15 cellular contexts compared by ENCODE assay signal in genomic region chr2:88057437-88057844, GRCh38. TPM values are rescaled to one million over a fixed set of nuclear protein-coding genes. Genes with fewer than 3 reads are reported as not detected.
DNase-seq lines count a peak whose midpoint lies in the region; ATAC-seq and TF ChIP-seq lines count a peak whose summit lies in the region.
"Had no signal": no experiment of that assay in that cellular context is flagged by ENCODE, and none has a peak within 500 bp of the region (broad histone marks: within the 10 kb centered on the region; RNA-seq: fewer than 3 reads in every experiment).

No MANE protein-coding gene starts in this region.

- no peaks in the 10 kb centered on the region for H3K9me2 ChIP-seq in SK-N-SH

- no peaks in the 10 kb centered on the region for H3K27me3 ChIP-seq in SK-N-SH (ENCODE audit: insufficient read depth)

- TF ChIP-seq RAD21 in SK-N-SH (IDR thresholded peaks at IDR 0.05; ENCODE audit: low read length), result no peak

- H3K27ac Mint-ChIP-seq in activated T-cell treated with anti-CD3 and anti-CD28 coated beads, Interleukin-2, amount 50 U/mL, for 72 hours, result peak overlapping the region; percentile 71
- H3K27ac Mint-ChIP-seq in stimulated activated naive CD8-positive, alpha-beta T cell treated with anti-CD3 and anti-CD28 coated beads, Interleukin-15, amount 100 ng/mL, for 72 hours, result peak overlapping the region in 1 of 2 donors; percentile 22

- no peak for DNase-seq in activated T-cell treated with anti-CD3 and anti-CD28 coated beads, Interleukin-2, amount 50 U/mL, for 72 hours
- DNase-seq in activated T-cell treated with anti-CD3 and anti-CD28 coated beads, Interleukin-2, amount 50 U/mL, for 48 hours, result no peak
- DNase-seq in SK-N-SH (no peak), fibroblast of villous mesenchyme (ENCODE audit: low read depth) (peak; percentile 17), NCI-H446 (lab: John Stamatoyannopoulos, UW) (no peak), SHP77 (lab: John Stamatoyannopoulos, UW) (no peak)
- no peak for DNase-seq in stimulated activated naive CD8-positive, alpha-beta T cell treated with anti-CD3 and anti-CD28 coated beads, Interleukin-15, amount 100 ng/mL, for 72 hours
- DNase-seq: activated CD4-positive, alpha-beta T cell treated with anti-CD3 and anti-CD28 coated beads, Interleukin-2, amount 50 U/mL, for 48 hours; CD4-positive, alpha-beta memory T cell; NCI-H2081 treated with DMSO at 0.1 percent for 48 hours; nucleus accumbens had no signal

- H3K9me3 ChIP-seq in SK-N-SH, result no peaks in the 10 kb centered on the region

- H2AFZ ChIP-seq in SK-N-SH (ENCODE audit: low read depth), result peak overlapping the region; percentile 43; the same call in 1 of the 2 replicates

- H3K9ac ChIP-seq in SK-N-SH, result no peak overlapping the region

- TF ChIP-seq CTCF in SK-N-SH (IDR thresholded peaks at IDR 0.05), result no peak
- TF ChIP-seq CTCF in fibroblast of villous mesenchyme (IDR thresholded peaks at IDR 0.05; ENCODE audit: insufficient read depth, low read depth, low read length), result no peak

- H3F3A ChIP-seq in SK-N-SH (replicated peaks; ENCODE audit: insufficient read depth), result no peaks in the 10 kb centered on the region

- H3K4me1 ChIP-seq in SK-N-SH (ENCODE audit: control insufficient read depth in 1 of 2, insufficient read depth in 2 of 2, low read depth in 1 of 2, low read length in 1 of 2), result peaks cover 15% of the 10 kb centered on the region in 2 experiments

- H3K36me3 ChIP-seq in SK-N-SH (replicated peaks in 1 of 2; ENCODE audit: control insufficient read depth in 1 of 2, insufficient read depth in 2 of 2, low read length in 1 of 2), result peaks cover 10 to 11% of the 10 kb centered on the region in 2 experiments

- peak overlapping the region; percentile 3 to 4 for H3K4me3 Mint-ChIP-seq in activated T-cell treated with anti-CD3 and anti-CD28 coated beads, Interleukin-2, amount 50 U/mL, for 72 hours
- H3K4me3 Mint-ChIP-seq in stimulated activated naive CD8-positive, alpha-beta T cell treated with anti-CD3 and anti-CD28 coated beads, Interleukin-15, amount 100 ng/mL, for 72 hours, result peak overlapping the region; percentile 13 to 20

- peaks cover 65% of the 10 kb centered on the region for H3K4me1 Mint-ChIP-seq in activated T-cell treated with anti-CD3 and anti-CD28 coated beads, Interleukin-2, amount 50 U/mL, for 72 hours (ENCODE audit: low read depth)
- H3K4me1 Mint-ChIP-seq in stimulated activated naive CD8-positive, alpha-beta T cell treated with anti-CD3 and anti-CD28 coated beads, Interleukin-15, amount 100 ng/mL, for 72 hours, result peaks cover 61% of the 10 kb centered on the region

- no peak overlapping the region for H3K4me2 ChIP-seq in SK-N-SH

- no peak for TF ChIP-seq EP300 in SK-N-SH (IDR thresholded peaks at IDR 0.05; ENCODE audit: borderline replicate concordance in 1 of 2, low read depth in 1 of 2, low read length in 1 of 2)

- ATAC-seq in activated T-cell treated with anti-CD3 and anti-CD28 coated beads, Interleukin-2, amount 50 U/mL, for 72 hours (replicated peaks in 1 of 2), result no peak
- ATAC-seq in stimulated activated naive CD8-positive, alpha-beta T cell treated with anti-CD3 and anti-CD28 coated beads, Interleukin-15, amount 100 ng/mL, for 72 hours, result no peak
- ATAC-seq in GM21529 (IDR thresholded peaks at IDR 0.05; ENCODE audit: unreplicated experiment), result no peak

- H3K79me2 ChIP-seq in SK-N-SH (ENCODE audit: insufficient read depth), result peaks cover 31% of the 10 kb centered on the region

- peaks cover 6 to 18% of the 10 kb centered on the region in 2 donors for H3K36me3 Mint-ChIP-seq in activated T-cell treated with anti-CD3 and anti-CD28 coated beads, Interleukin-2, amount 50 U/mL, for 72 hours (ENCODE audit: insufficient read depth in 2 of 2)

- POLR2A ChIA-PET in SK-N-SH (lab: Yijun Ruan, JAX), result no interaction called here

- H3K9me3 Mint-ChIP-seq in activated T-cell treated with anti-CD3 and anti-CD28 coated beads, Interleukin-2, amount 50 U/mL, for 72 hours, result no peaks in the 10 kb centered on the region
- H3K9me3 Mint-ChIP-seq in stimulated activated naive CD8-positive, alpha-beta T cell treated with anti-CD3 and anti-CD28 coated beads, Interleukin-15, amount 100 ng/mL, for 72 hours, result no peaks in the 10 kb centered on the region
- H3K9me3 Mint-ChIP-seq: CD4-positive, alpha-beta memory T cell had no signal

- no peak overlapping the region for H3K27ac ChIP-seq in SK-N-SH (ENCODE audit: low read depth in 2 of 2, low read length in 1 of 2)
- H3K27ac ChIP-seq: RWPE1 had no signal

- H3K4me3 ChIP-seq in SK-N-SH (ENCODE audit: low read depth in 2 of 2, low read length in 1 of 2), result no peak overlapping the region
- no peak overlapping the region for H3K4me3 ChIP-seq in fibroblast of villous mesenchyme (ENCODE audit: low read depth, low read length)
- H3K4me3 ChIP-seq: lung had no signal

- H4K20me1 ChIP-seq in SK-N-SH (ENCODE audit: insufficient read depth), result peaks cover 14% of the 10 kb centered on the region; the same call in 1 of the 2 replicates

- WGBS in SK-N-SH (ENCODE audit: low lambda C conversion rate), result 65% methylated on average over 4 of the region's 4 CpGs

- no peaks in the 10 kb centered on the region for H3K27me3 Mint-ChIP-seq in activated T-cell treated with anti-CD3 and anti-CD28 coated beads, Interleukin-2, amount 50 U/mL, for 72 hours (ENCODE audit: low read depth)
- no peaks in the 10 kb centered on the region for H3K27me3 Mint-ChIP-seq in stimulated activated naive CD8-positive, alpha-beta T cell treated with anti-CD3 and anti-CD28 coated beads, Interleukin-15, amount 100 ng/mL, for 72 hours
- H3K27me3 Mint-ChIP-seq: CD4-positive, alpha-beta memory T cell had no signal

- CTCF ChIA-PET in SK-N-SH (lab: Yijun Ruan, JAX), result interaction anchor here (1.8 kb wide), 1 partner anchor 103 kb away, joined by 6 read pairs; no protein-coding TSS in a partner anchor

TF ChIP-seq in SK-N-SH, 30 proteins besides CTCF, POLR2A, EP300 and RAD21:
- TF ChIP-seq RFX5 (IDR thresholded peaks at IDR 0.05; ENCODE audit: low read length) (no peak), RCOR1 (IDR thresholded peaks at IDR 0.05; ENCODE audit: low read length) (no peak), JUND (IDR thresholded peaks at IDR 0.05) (no peak), EZH2phosphoT487 (IDR thresholded peaks at IDR 0.05; ENCODE audit: borderline replicate concordance, low read depth) (no peak), USF1 (IDR thresholded peaks at IDR 0.05; ENCODE audit: borderline replicate concordance, low read depth) (no peak), SMC3 (IDR thresholded peaks at IDR 0.05; ENCODE audit: low read depth, low read length) (no peak), MAX (IDR thresholded peaks at IDR 0.05; ENCODE audit: low read depth) (no peak), SIN3A (IDR thresholded peaks at IDR 0.05; ENCODE audit: borderline replicate concordance, low read depth, low read length) (no peak), TEAD4 (IDR thresholded peaks at IDR 0.05; ENCODE audit: borderline replicate concordance, insufficient read depth) (no peak), ELF1 (IDR thresholded peaks at IDR 0.05) (no peak), MXI1 (IDR thresholded peaks at IDR 0.05; ENCODE audit: low read depth, low read length) (no peak), FOSL2 (IDR thresholded peaks at IDR 0.05; ENCODE audit: borderline replicate concordance, low read depth) (no peak), POLR2AphosphoS5 (IDR thresholded peaks at IDR 0.05; ENCODE audit: low read depth, low read length) (no peak), IRF3 (IDR thresholded peaks at IDR 0.05; ENCODE audit: low read depth, low read length) (no peak), MEF2A (IDR thresholded peaks at IDR 0.05; ENCODE audit: borderline replicate concordance, low read depth) (no peak)

RNA-seq across cellular contexts. Expression of gene KRCC1, which starts 1.9 kb away (rescaled TPM):
- 10 to 100 TPM; 12.8 to 13.2 TPM for total RNA-seq in activated T-cell treated with anti-CD3 and anti-CD28 coated beads, Interleukin-2, amount 50 U/mL, for 72 hours
- 10.7 and 16.0 TPM in 2 replicates for polyA plus RNA-seq in SK-N-SH (2012; rRNA removed)
- polyA plus RNA-seq in SK-N-SH (2012; cell fraction: cytosol; rRNA removed), result 19.2 and 24.5 TPM in 2 replicates
- polyA plus RNA-seq in SK-N-SH (2012; cell fraction: nucleus; rRNA removed), result 3.4 and 10.4 TPM in 2 replicates
- total RNA-seq in fibroblast of villous mesenchyme, result 18.0 and 36.3 TPM in 2 replicates

RNA-seq across cellular contexts. Expression of gene SMYD1, which starts 10.2 kb away (rescaled TPM):
- not detected for total RNA-seq in activated T-cell treated with anti-CD3 and anti-CD28 coated beads, Interleukin-2, amount 50 U/mL, for 72 hours
- 0.06 TPM in 1 of 2 replicates, not detected in the other for polyA plus RNA-seq in SK-N-SH (2012; rRNA removed)
- polyA plus RNA-seq in SK-N-SH (2012; cell fraction: cytosol; rRNA removed), result 0.01 and 0.03 TPM in 2 replicates
- not detected in 2 replicates for polyA plus RNA-seq in SK-N-SH (2012; cell fraction: nucleus; rRNA removed)
- under 0.01 TPM in 1 of 2 replicates, not detected in the other for total RNA-seq in fibroblast of villous mesenchyme
- total RNA-seq: CD4-positive, alpha-beta memory T cell; ureter had no signal
- polyA plus RNA-seq: CD4-positive, alpha-beta memory T cell; lung had no signal

RNA-seq across cellular contexts. Expression of gene RNU2-63P, which starts 41.1 kb away (rescaled TPM):
- total RNA-seq in activated T-cell treated with anti-CD3 and anti-CD28 coated beads, Interleukin-2, amount 50 U/mL, for 72 hours, result 10 to 100 TPM; 11.0 to 22.2 TPM
- not detected in 2 replicates for polyA plus RNA-seq in SK-N-SH (2012; rRNA removed)
- polyA plus RNA-seq in SK-N-SH (2012; cell fraction: cytosol; rRNA removed), result not detected in 2 replicates
- not detected in 2 replicates for polyA plus RNA-seq in SK-N-SH (2012; cell fraction: nucleus; rRNA removed)
- under 0.01 TPM in 1 of 2 replicates, not detected in the other for total RNA-seq in fibroblast of villous mesenchyme
- total RNA-seq: ureter had no signal
- polyA plus RNA-seq: lung had no signal

Comparison
In these comparisons a context has a peak if more than half of its experiments do, and no peak if none do; other contexts are left out.
1. RNA of gene RNU2-63P, which starts 41.1 kb away (total RNA-seq): 11.0 to 22.2 TPM in activated T-cell treated with anti-CD3 and anti-CD28 coated beads, Interleukin-2, amount 50 U/mL, for 72 hours; under 0.01 TPM in fibroblast of villous mesenchyme; every median in the first group is over 10 times any median in the second.